9 cellular contexts compared by ENCODE assay signal in genomic region chr19:55656552-55656951, GRCh38. TPM values are rescaled to one million over a fixed set of nuclear protein-coding genes. Genes with fewer than 3 reads are reported as not detected.
DNase-seq lines count a peak whose midpoint lies in the region; ATAC-seq and TF ChIP-seq lines count a peak whose summit lies in the region.
"Had no signal": no experiment of that assay in that cellular context is flagged by ENCODE, and none has a peak within 500 bp of the region (broad histone marks: within the 10 kb centered on the region; RNA-seq: fewer than 3 reads in every experiment).

No MANE protein-coding gene starts in this region.

- no peak for ATAC-seq in naive B cell (ENCODE audit: low read depth in 2 of 2)
- ATAC-seq in HG02610 (IDR thresholded peaks at IDR 0.05; ENCODE audit: unreplicated experiment): no peak

- TF ChIP-seq CTCF in AG09309 (IDR thresholded peaks at IDR 0.05; ENCODE audit: control insufficient read depth, insufficient read depth, low read depth, low read length, missing control alignments): no peak
- TF ChIP-seq CTCF in cardiac fibroblast (IDR thresholded peaks at IDR 0.05; ENCODE audit: low read depth, low read length): no peak

- DNase-seq in AG09309 (ENCODE audit: low read depth) (no peak), cardiac fibroblast (ENCODE audit: low read depth in 2 of 2) (no peak), naive B cell (no peak), GDM1 (lab: John Stamatoyannopoulos, UW) (no peak), NCI-H2029 (lab: John Stamatoyannopoulos, UW) (no peak), NOMO-1 treated with dmso at 0.1 percent for 144 hours (lab: John Stamatoyannopoulos, UW; ENCODE audit: unreplicated experiment) (no peak)
- DNase-seq: activated CD8-positive, alpha-beta memory T cell treated with anti-CD3 and anti-CD28 coated beads, Interleukin-2, amount 50 U/mL, for 4 hours had no signal

- H3K9me3 Mint-ChIP-seq in IgD-negative memory B cell (no peaks in the 10 kb centered on the region), naive B cell (no peaks in the 10 kb centered on the region)

- peaks cover 24 to 39% (median 32%) of the 10 kb centered on the region in 3 donors for H3K4me1 Mint-ChIP-seq in IgD-negative memory B cell
- H3K4me1 Mint-ChIP-seq in naive B cell: peaks cover 40 to 53% (median 48%) of the 10 kb centered on the region in 3 donors

- H3K4me3 Mint-ChIP-seq in IgD-negative memory B cell: peak overlapping the region; percentile 94 to 100 (median 96)
- H3K4me3 Mint-ChIP-seq in naive B cell: peak overlapping the region; percentile 91 to 99 (median 96)

- H3K36me3 Mint-ChIP-seq in IgD-negative memory B cell (peaks cover 2% of the 10 kb centered on the region), naive B cell (peaks cover 0 to 9% of the 10 kb centered on the region in 2 donors)

- peak overlapping the region; percentile 80 for H3K4me3 ChIP-seq in AG09309 (ENCODE audit: control insufficient read depth, low read depth, low read length)
- peak overlapping the region; percentile 90 to 95 for H3K4me3 ChIP-seq in cardiac fibroblast (replicated peaks in 1 of 2; ENCODE audit: low read depth in 2 of 2, low read length in 2 of 2)

- no peaks in the 10 kb centered on the region for H3K27me3 Mint-ChIP-seq in IgD-negative memory B cell
- no peaks in the 10 kb centered on the region for H3K27me3 Mint-ChIP-seq in naive B cell

- H3K27ac Mint-ChIP-seq in IgD-negative memory B cell (peak overlapping the region in 2 of 3 donors; percentile 93 to 100), naive B cell (peak overlapping the region in 4 of 6 donors; percentile 67 to 99 (median 98))

RNA-seq across cellular contexts. Expression of gene U2AF2, which starts 1.7 kb away (rescaled TPM):
- polyA plus RNA-seq in IgD-negative memory B cell: 14.2 TPM
- 10 to 100 TPM in 3 of 6 donors, 1 to 10 TPM in 3; 3.2 to 13.7 (median 9.3) TPM for polyA plus RNA-seq in naive B cell (ENCODE audit: low read depth in 6 of 6)

RNA-seq across cellular contexts. Expression of gene CCDC106, which starts 8.5 kb away (rescaled TPM):
- 16.0 TPM for polyA plus RNA-seq in IgD-negative memory B cell
- 10 to 100 TPM in 3 of 6 donors, 1 to 10 TPM in 3; 8.1 to 13.0 (median 9.7) TPM for polyA plus RNA-seq in naive B cell (ENCODE audit: low read depth in 6 of 6)

RNA-seq across cellular contexts. Expression of gene ZNF581, which starts 13.1 kb away (rescaled TPM):
- polyA plus RNA-seq in IgD-negative memory B cell: 79.3 TPM
- 10 to 100 TPM; 60.7 to 82.8 (median 65.4) TPM for polyA plus RNA-seq in naive B cell (ENCODE audit: low read depth in 6 of 6)

RNA-seq across cellular contexts. Expression of gene ZNF580, which starts 15.8 kb away (rescaled TPM):
- polyA plus RNA-seq in IgD-negative memory B cell (38.4 TPM), naive B cell (ENCODE audit: low read depth in 6 of 6) (10 to 100 TPM; 28.4 to 54.2 (median 31.5) TPM)

RNA-seq across cellular contexts. Expression of gene EPN1, which starts 18.5 kb away (rescaled TPM):
- polyA plus RNA-seq in IgD-negative memory B cell (29.9 TPM), naive B cell (ENCODE audit: low read depth in 6 of 6) (10 to 100 TPM in 5 of 6 donors, 1 to 10 TPM in 1; 1.0 to 28.9 (median 13.8) TPM)
